Comparison of ENCODE assay signal across 1 cellular context in the genomic region with DNA sequence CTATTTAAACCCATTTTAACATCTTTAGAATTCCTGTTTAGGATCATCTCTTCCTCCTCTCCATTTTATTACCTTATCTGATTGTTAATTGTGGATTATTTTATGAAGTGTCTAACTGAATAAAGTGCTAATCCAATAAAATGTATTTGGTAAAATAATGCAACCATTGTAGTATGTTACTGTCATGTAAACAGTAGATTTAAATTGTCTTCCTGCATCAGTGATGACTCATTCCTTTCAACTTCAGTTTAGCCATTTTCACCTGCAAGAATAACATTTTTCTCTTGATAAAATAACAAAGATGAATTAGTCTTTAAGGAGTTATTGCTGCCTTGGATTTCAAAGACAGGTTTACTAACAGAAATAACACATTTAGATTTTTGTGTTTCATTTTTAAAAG.
A peak's percentile ranks its signal among the peaks of the same experiment; 100 is the strongest.
TF ChIP-seq lines count a peak whose summit lies in the region.

No MANE protein-coding gene starts in this region.

TF ChIP-seq in K562, 482 proteins besides CTCF, POLR2A, EP300 and RAD21 (continued from another document):
- TF ChIP-seq FIP1L1 (IDR thresholded peaks at IDR 0.05; ENCODE audit: low read depth, low read length, poor library complexity, severe bottlenecking): no peak
- TF ChIP-seq JUNB (CRISPR knock-in tag; conservative IDR thresholded peaks at IDR 0.05): 0 out of 2 replicates have a peak, but pooled peaks have one; percentile 8
- peak; percentile 28; the same call in 1 of the 2 replicates for TF ChIP-seq ZEB2 (IDR thresholded peaks at IDR 0.05)
- TF ChIP-seq, protein P1, sequence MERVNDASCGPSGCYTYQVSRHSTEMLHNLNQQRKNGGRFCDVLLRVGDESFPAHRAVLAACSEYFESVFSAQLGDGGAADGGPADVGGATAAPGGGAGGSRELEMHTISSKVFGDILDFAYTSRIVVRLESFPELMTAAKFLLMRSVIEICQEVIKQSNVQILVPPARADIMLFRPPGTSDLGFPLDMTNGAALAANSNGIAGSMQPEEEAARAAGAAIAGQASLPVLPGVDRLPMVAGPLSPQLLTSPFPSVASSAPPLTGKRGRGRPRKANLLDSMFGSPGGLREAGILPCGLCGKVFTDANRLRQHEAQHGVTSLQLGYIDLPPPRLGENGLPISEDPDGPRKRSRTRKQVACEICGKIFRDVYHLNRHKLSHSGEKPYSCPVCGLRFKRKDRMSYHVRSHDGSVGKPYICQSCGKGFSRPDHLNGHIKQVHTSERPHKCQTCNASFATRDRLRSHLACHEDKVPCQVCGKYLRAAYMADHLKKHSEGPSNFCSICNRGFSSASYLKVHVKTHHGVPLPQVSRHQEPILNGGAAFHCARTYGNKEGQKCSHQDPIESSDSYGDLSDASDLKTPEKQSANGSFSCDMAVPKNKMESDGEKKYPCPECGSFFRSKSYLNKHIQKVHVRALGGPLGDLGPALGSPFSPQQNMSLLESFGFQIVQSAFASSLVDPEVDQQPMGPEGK (CRISPR knock-in tag; IDR thresholded peaks at IDR 0.05; ENCODE audit: borderline replicate concordance): no peak
- TF ChIP-seq ZNF232 (CRISPR knock-in tag; IDR thresholded peaks at IDR 0.05): peak; percentile 100
- TF ChIP-seq, protein P2, sequence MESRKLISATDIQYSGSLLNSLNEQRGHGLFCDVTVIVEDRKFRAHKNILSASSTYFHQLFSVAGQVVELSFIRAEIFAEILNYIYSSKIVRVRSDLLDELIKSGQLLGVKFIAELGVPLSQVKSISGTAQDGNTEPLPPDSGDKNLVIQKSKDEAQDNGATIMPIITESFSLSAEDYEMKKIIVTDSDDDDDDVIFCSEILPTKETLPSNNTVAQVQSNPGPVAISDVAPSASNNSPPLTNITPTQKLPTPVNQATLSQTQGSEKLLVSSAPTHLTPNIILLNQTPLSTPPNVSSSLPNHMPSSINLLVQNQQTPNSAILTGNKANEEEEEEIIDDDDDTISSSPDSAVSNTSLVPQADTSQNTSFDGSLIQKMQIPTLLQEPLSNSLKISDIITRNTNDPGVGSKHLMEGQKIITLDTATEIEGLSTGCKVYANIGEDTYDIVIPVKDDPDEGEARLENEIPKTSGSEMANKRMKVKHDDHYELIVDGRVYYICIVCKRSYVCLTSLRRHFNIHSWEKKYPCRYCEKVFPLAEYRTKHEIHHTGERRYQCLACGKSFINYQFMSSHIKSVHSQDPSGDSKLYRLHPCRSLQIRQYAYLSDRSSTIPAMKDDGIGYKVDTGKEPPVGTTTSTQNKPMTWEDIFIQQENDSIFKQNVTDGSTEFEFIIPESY (CRISPR knock-in tag; IDR thresholded peaks at IDR 0.05): no peak
- TF ChIP-seq ZKSCAN3 (CRISPR knock-in tag; IDR thresholded peaks at IDR 0.05): no peak
- TF ChIP-seq MEIS2 (IDR thresholded peaks at IDR 0.05; ENCODE audit: partially characterized antibody): peak; percentile 18
- TF ChIP-seq RUNX1 (IDR thresholded peaks at IDR 0.05; ENCODE audit: low read depth): no peak
- TF ChIP-seq JUND (IDR thresholded peaks at IDR 0.05; ENCODE audit: borderline replicate concordance, low read depth, low read length): peak; percentile 92
- peak; percentile 94 for TF ChIP-seq JUND (tag; IDR thresholded peaks at IDR 0.05; ENCODE audit: borderline replicate concordance, low read depth, low read length)
- 0 out of 2 replicates have a peak, but pooled peaks have one; percentile 42 for TF ChIP-seq SMARCA4 (IDR thresholded peaks at IDR 0.05)
- TF ChIP-seq CBX2 (IDR thresholded peaks at IDR 0.05; ENCODE audit: insufficient read depth, low read length, poor library complexity, severe bottlenecking): no peak
- no peak for TF ChIP-seq MED1 (CRISPR knock-in tag; IDR thresholded peaks at IDR 0.05; ENCODE audit: borderline replicate concordance)
- no peak for TF ChIP-seq ZBTB7A (IDR thresholded peaks at IDR 0.05; ENCODE audit: borderline replicate concordance, control insufficient read depth, low read depth, low read length)
- no peak for TF ChIP-seq ZC3H11A (IDR thresholded peaks at IDR 0.05; ENCODE audit: low read depth, low read length)
- 0 out of 2 replicates have a peak, but pooled peaks have one; percentile 20 for TF ChIP-seq POLR2H (tag; IDR thresholded peaks at IDR 0.05; ENCODE audit: low read depth)
- TF ChIP-seq SMARCC2 (IDR thresholded peaks at IDR 0.05; ENCODE audit: low read depth): 0 out of 2 replicates have a peak, but pooled peaks have one; percentile 27
- peak; percentile 82 for TF ChIP-seq FOSL1 (tag; conservative IDR thresholded peaks at IDR 0.05)
- no peak for TF ChIP-seq GABPB1 (CRISPR knock-in tag; IDR thresholded peaks at IDR 0.05)
- no peak for TF ChIP-seq ZNF445 (CRISPR knock-in tag; IDR thresholded peaks at IDR 0.05; ENCODE audit: low read depth)
